19 cellular contexts compared by ENCODE assay signal in the genomic region with DNA sequence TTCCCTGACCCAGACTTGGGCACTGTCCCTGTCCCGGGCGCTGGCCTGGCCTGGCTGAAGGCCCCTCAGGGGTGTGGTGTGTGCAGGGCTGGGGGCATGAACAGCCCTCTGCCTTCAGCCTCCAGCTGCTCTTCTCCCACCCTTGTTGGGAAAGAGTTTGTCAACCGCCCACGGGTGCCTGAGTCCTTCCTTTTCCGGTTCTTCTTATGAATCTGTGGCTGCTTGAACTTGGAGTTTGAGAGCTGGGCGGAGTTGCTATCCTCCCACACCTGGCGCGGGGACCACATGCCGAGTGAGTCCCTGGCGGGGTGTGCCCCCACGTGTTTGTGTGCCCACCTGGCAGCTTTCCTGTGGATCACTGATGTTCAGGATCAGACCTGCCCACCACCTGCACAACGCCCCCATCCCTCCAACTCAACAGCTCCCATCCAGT. TPM values are rescaled to one million over a fixed set of nuclear protein-coding genes. Genes with fewer than 3 reads are reported as not detected.
A peak's percentile ranks its signal among the peaks of the same experiment; 100 is the strongest.
DNase-seq lines count a peak whose midpoint lies in the region; TF ChIP-seq lines count a peak whose summit lies in the region.
"Had no signal": no experiment of that assay in that cellular context is flagged by ENCODE, and none has a peak within 500 bp of the region (broad histone marks: within the 10 kb centered on the region; RNA-seq: fewer than 3 reads in every experiment).

No MANE protein-coding gene starts in this region.

- intact Hi-C loops in stomach (cut with DNase I; ENCODE audit: low total_unique reads) = no loop called here

- H3K4me1 ChIP-seq in hepatocyte (ENCODE audit: insufficient read depth) = peaks cover 11% of the 10 kb centered on the region
- peaks cover 0 to 4% (median 0%) of the 10 kb centered on the region in 4 donors for H3K4me1 ChIP-seq in stomach
- H3K4me1 ChIP-seq: Peyer's patch had no signal

- peak overlapping the region in 1 of 3 experiments; percentile 51 for H3K4me3 Mint-ChIP-seq in nephron
- H3K4me3 Mint-ChIP-seq: activated CD8-positive, alpha-beta T cell treated with anti-CD3 and anti-CD28 coated beads for 36 hours; CD4-positive, alpha-beta T cell; natural killer cell had no signal

- TF ChIP-seq CTCF in HL-60 (IDR thresholded peaks at IDR 0.05; ENCODE audit: insufficient read depth, low read length) = no peak
- TF ChIP-seq CTCF in RWPE1 (conservative IDR thresholded peaks at IDR 0.05; ENCODE audit: low read depth) = no peak
- no peak for TF ChIP-seq CTCF in nephron (IDR thresholded peaks at IDR 0.05; ENCODE audit: unreplicated experiment in 3 of 3)
- TF ChIP-seq CTCF in hepatocyte (IDR thresholded peaks at IDR 0.05; ENCODE audit: poor library complexity) = no peak
- no peak for TF ChIP-seq CTCF in stomach (IDR thresholded peaks at IDR 0.05)

- 92% methylated on average over 12 of the region's 12 CpGs for WGBS in hepatocyte (ENCODE audit: low lambda C conversion rate, missing lambda C conversion rate)
- 61 to 80% (median 66%) methylated on average over 10 to 12 of the region's 12 CpGs for WGBS in stomach, 5 donors

- H4K20me1 ChIP-seq in hepatocyte (ENCODE audit: insufficient read depth, poor library complexity, severe bottlenecking) = no peaks in the 10 kb centered on the region

- TF ChIP-seq EP300 in stomach (IDR thresholded peaks at IDR 0.05) = no peak

- POLR2A ChIA-PET in RWPE1 (lab: Yijun Ruan, JAX; ENCODE audit: low non-redundant PET) = no interaction called here

- peak; percentile 94 for DNase-seq in CD1c-positive myeloid dendritic cell (ENCODE audit: extremely low spot score)
- DNase-seq in HL-60 (ENCODE audit: low read depth in 1 of 2, low spot score in 1 of 2) = peak in 1 of 2 experiments; percentile 88
- DNase-seq in RWPE1 (ENCODE audit: low spot score) = no peak
- no peak for DNase-seq in hepatocyte (ENCODE audit: low spot score)
- DNase-seq in stimulated activated CD4-positive, alpha-beta T cell treated with anti-CD3 and anti-CD28 coated beads, Interleukin-4, amount 100 ng/mL, for 24 hours = no peak
- no peak for DNase-seq in stomach
- DNase-seq in HPDE6-E6E7 (ENCODE audit: extremely low spot score) = no peak
- DNase-seq: activated CD8-positive, alpha-beta T cell treated with anti-CD3 and anti-CD28 coated beads for 36 hours; activated naive CD4-positive, alpha-beta T cell; CD4-positive, alpha-beta T cell; GOT3; natural killer cell; NCI-H2029 treated with DMSO at 0.1 percent for 48 hours; small intestine had no signal

- H3K27ac ChIP-seq in HL-60 (replicated peaks) (peak overlapping the region; percentile 59), RWPE1 (peak overlapping the region; percentile 51), hepatocyte (no peak overlapping the region), stomach (no peak overlapping the region)
- H3K27ac ChIP-seq: cardiac muscle cell had no signal

- H3K4me1 Mint-ChIP-seq in nephron = peaks cover 56% of the 10 kb centered on the region

- no peaks in the 10 kb centered on the region for H3K79me2 ChIP-seq in hepatocyte

- H3K4me2 ChIP-seq in hepatocyte = no peak overlapping the region

- TF ChIP-seq POLR2A in stomach (IDR thresholded peaks at IDR 0.05) = no peak

- no peaks in the 10 kb centered on the region for H3K9me3 Mint-ChIP-seq in nephron
- H3K9me3 Mint-ChIP-seq: activated CD8-positive, alpha-beta T cell treated with anti-CD3 and anti-CD28 coated beads for 36 hours; CD4-positive, alpha-beta T cell; natural killer cell had no signal

- H3K9me3 ChIP-seq in hepatocyte (ENCODE audit: low read depth) = no peaks in the 10 kb centered on the region
- H3K9me3 ChIP-seq in stomach = no peaks in the 10 kb centered on the region
- H3K9me3 ChIP-seq: Peyer's patch had no signal

- CTCF ChIA-PET in RWPE1 (lab: Yijun Ruan, JAX) = no interaction called here

- no peaks in the 10 kb centered on the region for H3K36me3 Mint-ChIP-seq in nephron (ENCODE audit: low read depth)
- H3K36me3 Mint-ChIP-seq: natural killer cell had no signal

- H3K4me3 ChIP-seq in HL-60 (replicated peaks; ENCODE audit: insufficient read depth, low read length) (no peak overlapping the region), hepatocyte (no peak overlapping the region), stomach (no peak overlapping the region)
- H3K4me3 ChIP-seq: cardiac muscle cell had no signal

- H3K9me2 ChIP-seq in hepatocyte (replicated peaks; ENCODE audit: insufficient read depth) = no peaks in the 10 kb centered on the region

- H3K27ac Mint-ChIP-seq in nephron = peak overlapping the region; percentile 65 to 76 (median 69)
- H3K27ac Mint-ChIP-seq: activated CD8-positive, alpha-beta T cell treated with anti-CD3 and anti-CD28 coated beads for 36 hours; CD4-positive, alpha-beta T cell; natural killer cell had no signal

- peaks cover 17% of the 10 kb centered on the region for H3K27me3 Mint-ChIP-seq in nephron (ENCODE audit: low read depth)
- H3K27me3 Mint-ChIP-seq: activated CD8-positive, alpha-beta T cell treated with anti-CD3 and anti-CD28 coated beads for 36 hours; CD4-positive, alpha-beta T cell had no signal

- H3K27me3 ChIP-seq in HL-60 (ENCODE audit: insufficient read depth, poor library complexity, severe bottlenecking) (no peaks in the 10 kb centered on the region), hepatocyte (no peaks in the 10 kb centered on the region), stomach (no peaks in the 10 kb centered on the region)
- H3K27me3 ChIP-seq: cardiac muscle cell, Peyer's patch had no signal

- H2AFZ ChIP-seq in hepatocyte = no peak overlapping the region

- H3K36me3 ChIP-seq in hepatocyte (replicated peaks; ENCODE audit: insufficient read depth, low read depth) (no peaks in the 10 kb centered on the region), stomach (no peaks in the 10 kb centered on the region)
- H3K36me3 ChIP-seq: cardiac muscle cell, Peyer's patch had no signal

RNA-seq across cellular contexts. Expression of gene NFAM1, which starts 13.4 kb away (rescaled TPM):
- total RNA-seq in hepatocyte (0.16 and 0.53 TPM in 2 replicates), stomach (10 to 100 TPM in 1 of 5 donors, 1 to 10 TPM in 3, under 1 TPM in 1; 0.45 to 18.1 (median 2.8) TPM)
- polyA plus RNA-seq in hepatocyte (0.15 and 1.0 TPM in 2 replicates), stomach (under 1 TPM; 0.15 to 0.56 (median 0.28) TPM)
- total RNA-seq: glomerular endothelial cell, HT1080 had no signal

Comparison
In these comparisons a context has a peak if more than half of its experiments do, and no peak if none do; other contexts are left out.
1. H3K27ac ChIP-seq: peak in HL-60 (single experiment) and RWPE1 (single experiment); none in hepatocyte (single experiment) and stomach (0 of 5).